Comparison of ENCODE assay signal across 10 cellular contexts in the genomic region with DNA sequence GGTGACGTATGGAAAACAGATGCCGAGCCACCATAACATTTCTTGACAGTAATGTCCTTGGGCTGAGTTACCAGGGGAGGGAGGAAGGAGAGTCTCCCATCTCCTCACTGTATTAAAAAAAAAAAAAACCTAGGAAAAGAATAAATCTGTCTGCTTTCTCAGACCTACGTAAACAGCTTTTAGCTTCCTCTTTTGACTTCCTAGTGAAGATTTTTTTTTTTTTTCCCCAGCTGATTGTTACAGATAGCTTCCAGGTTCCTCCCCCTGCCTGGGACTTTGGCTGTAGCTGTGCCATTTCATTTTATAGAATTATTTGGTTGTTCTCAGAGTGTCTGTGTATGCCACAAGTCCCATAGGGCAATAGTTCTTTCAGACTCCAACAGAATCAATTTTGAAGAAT. TPM values are rescaled to one million over a fixed set of nuclear protein-coding genes. Genes with fewer than 3 reads are reported as not detected.
DNase-seq lines count a peak whose midpoint lies in the region; ATAC-seq and TF ChIP-seq lines count a peak whose summit lies in the region.
"Had no signal": no experiment of that assay in that cellular context is flagged by ENCODE, and none has a peak within 500 bp of the region (broad histone marks: within the 10 kb centered on the region; RNA-seq: fewer than 3 reads in every experiment).

No MANE protein-coding gene starts in this region.

- no peak overlapping the region for H3K27ac ChIP-seq in OCI-LY7 (ENCODE audit: low read depth, low read length, poor library complexity, severe bottlenecking)
- no peak overlapping the region for H3K27ac ChIP-seq in rectal smooth muscle tissue (ENCODE audit: low read depth, low read length)
- no peak overlapping the region for H3K27ac ChIP-seq in osteoblast (ENCODE audit: low read depth, low read length)

- intact Hi-C loops in OCI-LY7 (cut with micrococcal nuclease; ENCODE audit: unreplicated experiment): loop anchor here (5.0 kb wide), 1 partner anchor 235 kb away; no protein-coding TSS in a partner anchor

- CTCF ChIA-PET in OCI-LY7 (lab: Charles Lee; ENCODE audit: unreplicated experiment): interaction anchor here (1.0 kb wide), 1 partner anchor 32 kb away, joined by 3 read pairs; no protein-coding TSS in a partner anchor

- H3K27me3 ChIP-seq in rectal smooth muscle tissue (ENCODE audit: control insufficient read depth, insufficient read depth, low read length): no peaks in the 10 kb centered on the region
- H3K27me3 ChIP-seq in osteoblast (ENCODE audit: insufficient read depth, low read length): peaks cover 74% of the 10 kb centered on the region

- peaks cover 7% of the 10 kb centered on the region for H3K4me1 ChIP-seq in OCI-LY7 (ENCODE audit: insufficient read depth, low read length, poor library complexity, severe bottlenecking)
- peaks cover 3% of the 10 kb centered on the region for H3K4me1 ChIP-seq in rectal smooth muscle tissue (ENCODE audit: control insufficient read depth, insufficient read depth, low read length)
- no peaks in the 10 kb centered on the region for H3K4me1 ChIP-seq in osteoblast (ENCODE audit: insufficient read depth, low read length)

- POLR2A ChIA-PET in OCI-LY7 (lab: Charles Lee): interaction anchor here (0.7 to 1.1 kb wide), 5 partner anchors 8 to 199 kb away, joined by 3 to 5 read pairs (median 3); partner anchors contain the start of gene GNS

- H3K36me3 ChIP-seq in OCI-LY7 (ENCODE audit: insufficient read depth, low read length) (no peaks in the 10 kb centered on the region), rectal smooth muscle tissue (ENCODE audit: control insufficient read depth, insufficient read depth, low read length) (no peaks in the 10 kb centered on the region), osteoblast (ENCODE audit: insufficient read depth, low read length) (no peaks in the 10 kb centered on the region)

- BruUV-seq in OCI-LY7 (replicated peaks; lab: Mats Ljungman, UMichigan): no TSS peak

- no peak for TF ChIP-seq CTCF in OCI-LY7 (conservative IDR thresholded peaks at IDR 0.05; ENCODE audit: low read length)
- no peak for TF ChIP-seq CTCF in endothelial cell (IDR thresholded peaks at IDR 0.05; ENCODE audit: unreplicated experiment)
- TF ChIP-seq CTCF in osteoblast (IDR thresholded peaks at IDR 0.05; ENCODE audit: extremely low read depth, low read depth, low read length): no peak

- no peak overlapping the region for H3K4me3 ChIP-seq in OCI-LY7 (ENCODE audit: low read depth, low read length, poor library complexity, severe bottlenecking)
- peak overlapping the region; percentile 61 for H3K4me3 ChIP-seq in rectal smooth muscle tissue (ENCODE audit: low read length)
- no peak overlapping the region for H3K4me3 ChIP-seq in osteoblast (ENCODE audit: insufficient read depth, low read length)

- no peak overlapping the region for H3K9ac ChIP-seq in rectal smooth muscle tissue (ENCODE audit: low read length)

- no peaks in the 10 kb centered on the region for H3K9me3 ChIP-seq in OCI-LY7 (ENCODE audit: low read length)
- H3K9me3 ChIP-seq in osteoblast (ENCODE audit: low read depth, low read length): no peaks in the 10 kb centered on the region

- H3K4me2 ChIP-seq in OCI-LY7 (ENCODE audit: low read length): peak overlapping the region; percentile 48
- no peak overlapping the region for H3K4me2 ChIP-seq in osteoblast (ENCODE audit: insufficient read depth, low read length)

- H2AFZ ChIP-seq in OCI-LY7 (ENCODE audit: low read length) (peak overlapping the region; percentile 39; the same call in 1 of the 2 replicates), osteoblast (ENCODE audit: low read length) (no peak overlapping the region)

- H3K27me3 Mint-ChIP-seq in endothelial cell (ENCODE audit: unreplicated experiment): peaks cover 7% of the 10 kb centered on the region

- no peaks in the 10 kb centered on the region for H4K20me1 ChIP-seq in OCI-LY7 (ENCODE audit: insufficient read depth, low read length)
- H4K20me1 ChIP-seq in osteoblast (ENCODE audit: insufficient read depth, low read length): no peaks in the 10 kb centered on the region

- no peaks in the 10 kb centered on the region for H3K9me3 Mint-ChIP-seq in endothelial cell (ENCODE audit: unreplicated experiment)

- no peaks in the 10 kb centered on the region for H3K9me2 ChIP-seq in OCI-LY7 (ENCODE audit: insufficient read depth, low read length)

- H3K4me3 Mint-ChIP-seq in endothelial cell (ENCODE audit: unreplicated experiment): peak overlapping the region; percentile 90

- no peaks in the 10 kb centered on the region for H3K79me2 ChIP-seq in OCI-LY7 (ENCODE audit: insufficient read depth, low read depth, low read length)
- H3K79me2 ChIP-seq in osteoblast (ENCODE audit: insufficient read depth, low read length): no peaks in the 10 kb centered on the region

- peaks cover 25% of the 10 kb centered on the region for H3K4me1 Mint-ChIP-seq in endothelial cell (ENCODE audit: unreplicated experiment)

- peaks cover 4% of the 10 kb centered on the region for H3K36me3 Mint-ChIP-seq in endothelial cell (ENCODE audit: low read depth, unreplicated experiment)

- no peak for ATAC-seq in GM19467 (IDR thresholded peaks at IDR 0.05; ENCODE audit: unreplicated experiment)
- ATAC-seq: stimulated activated naive CD8-positive, alpha-beta T cell treated with anti-CD3 and anti-CD28 coated beads, Interleukin-15, Interleukin-2, amounts not matched to agents 100 U/mL and 50 U/mL, for 24 hours had no signal

- peak; percentile 69 for DNase-seq in SIG-M5 treated with dmso at 0.1 percent for 504 hours (lab: John Stamatoyannopoulos, UW; ENCODE audit: unreplicated experiment)
- DNase-seq in SIG-M5 (lab: John Stamatoyannopoulos, UW): no peak
- DNase-seq in OCI-LY7 (ENCODE audit: low spot score): no peak
- DNase-seq in endothelial cell (ENCODE audit: low spot score): no peak
- DNase-seq in osteoblast (ENCODE audit: insufficient read length, low spot score, missing footprints): no peak
- no peak for DNase-seq in HuH-7 (ENCODE audit: low spot score)
- DNase-seq: NCI-H226; stimulated activated naive CD8-positive, alpha-beta T cell treated with anti-CD3 and anti-CD28 coated beads, Interleukin-15, Interleukin-2, amounts not matched to agents 100 U/mL and 50 U/mL, for 24 hours had no signal

- peak overlapping the region; percentile 65 for H3K27ac Mint-ChIP-seq in endothelial cell (ENCODE audit: unreplicated experiment)

RNA-seq across cellular contexts. Expression of gene GNS, which starts 23.0 kb away (rescaled TPM):
- 8.0 and 9.4 TPM in 2 replicates for total RNA-seq in OCI-LY7 (2014; rRNA removed; shearing (Covaris generic))
- 16.0 and 18.0 TPM in 2 replicates for total RNA-seq in OCI-LY7 (2022)
- total RNA-seq in endothelial cell (ENCODE audit: unreplicated experiment): 80.2 TPM
- total RNA-seq in osteoblast: 277 and 292 TPM in 2 replicates

RNA-seq across cellular contexts. Expression of gene TBC1D30, which starts 42.3 kb away (rescaled TPM):
- 0.03 and 0.13 TPM in 2 replicates for total RNA-seq in OCI-LY7 (2014; rRNA removed; shearing (Covaris generic))
- total RNA-seq in OCI-LY7 (2022) (4.6 and 5.6 TPM in 2 replicates), endothelial cell (ENCODE audit: unreplicated experiment) (3.6 TPM), osteoblast (0.29 and 0.72 TPM in 2 replicates)
